Comparison of ENCODE assay signal across 9 cellular contexts in the genomic region with DNA sequence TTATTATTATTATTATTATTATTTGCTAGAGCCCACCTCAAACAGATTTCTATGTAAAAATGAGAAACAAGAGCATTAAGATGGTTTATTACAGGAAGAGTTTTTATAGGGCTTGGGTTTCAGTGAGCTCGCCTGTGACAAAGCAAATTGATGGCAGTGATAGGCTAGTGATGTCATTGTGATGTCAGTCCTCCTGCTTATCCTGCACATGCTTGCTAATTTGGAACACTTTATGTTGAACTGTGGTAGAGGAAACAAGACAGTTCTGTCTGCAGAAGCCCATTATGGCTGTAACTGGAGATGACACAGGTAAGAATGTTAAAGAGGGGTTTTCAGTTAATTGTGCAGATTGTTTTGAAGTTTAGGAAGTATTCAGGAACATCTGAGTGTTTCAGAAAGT.
DNase-seq lines count a peak whose midpoint lies in the region; ATAC-seq and TF ChIP-seq lines count a peak whose summit lies in the region.
"Had no signal": no experiment of that assay in that cellular context is flagged by ENCODE, and none has a peak within 500 bp of the region (broad histone marks: within the 10 kb centered on the region; RNA-seq: fewer than 3 reads in every experiment).

No MANE protein-coding gene starts in this region.

- no peak for TF ChIP-seq CTCF in ovary (IDR thresholded peaks at IDR 0.05)

- H3K36me3 ChIP-seq in ovary, result no peaks in the 10 kb centered on the region

- peak overlapping the region; percentile 89 for H3K4me3 Mint-ChIP-seq in activated CD8-positive, alpha-beta memory T cell treated with anti-CD3 and anti-CD28 coated beads, Interleukin-2, amount 10 ng/mL, durations not matched to agents 7 days and 5 days
- H3K4me3 Mint-ChIP-seq in T-helper 2 cell treated with Interferon-gamma antibody and Interleukin-4, amounts not matched to agents 5 μg/mL and 100 μg/mL, for 36 hours, result peak overlapping the region; percentile 90
- H3K4me3 Mint-ChIP-seq in effector memory CD8-positive, alpha-beta T cell, result peak overlapping the region; percentile 75 to 97

- no peaks in the 10 kb centered on the region for H3K27me3 Mint-ChIP-seq in activated CD8-positive, alpha-beta memory T cell treated with anti-CD3 and anti-CD28 coated beads, Interleukin-2, amount 10 ng/mL, durations not matched to agents 7 days and 5 days
- no peaks in the 10 kb centered on the region for H3K27me3 Mint-ChIP-seq in T-helper 2 cell treated with Interferon-gamma antibody and Interleukin-4, amounts not matched to agents 5 μg/mL and 100 μg/mL, for 36 hours (ENCODE audit: low read depth)
- H3K27me3 Mint-ChIP-seq in effector memory CD8-positive, alpha-beta T cell, result no peaks in the 10 kb centered on the region

- peak overlapping the region; percentile 44 for H3K4me3 ChIP-seq in ovary

- H3K9me3 Mint-ChIP-seq in activated CD8-positive, alpha-beta memory T cell treated with anti-CD3 and anti-CD28 coated beads, Interleukin-2, amount 10 ng/mL, durations not matched to agents 7 days and 5 days (ENCODE audit: low read depth), result no peaks in the 10 kb centered on the region
- no peaks in the 10 kb centered on the region for H3K9me3 Mint-ChIP-seq in T-helper 2 cell treated with Interferon-gamma antibody and Interleukin-4, amounts not matched to agents 5 μg/mL and 100 μg/mL, for 36 hours
- H3K9me3 Mint-ChIP-seq in effector memory CD8-positive, alpha-beta T cell, result no peaks in the 10 kb centered on the region

- peak; percentile 32 for ATAC-seq in activated CD8-positive, alpha-beta memory T cell treated with anti-CD3 and anti-CD28 coated beads, Interleukin-2, amount 10 ng/mL, durations not matched to agents 7 days and 5 days
- ATAC-seq in effector memory CD8-positive, alpha-beta T cell (replicated peaks), result peak; percentile 11
- no peak for ATAC-seq in GM21717 (IDR thresholded peaks at IDR 0.05; ENCODE audit: unreplicated experiment)
- ATAC-seq in HG03097 (IDR thresholded peaks at IDR 0.05; ENCODE audit: low FRiP score, unreplicated experiment), result no peak

- 50 to 71% (median 64%) methylated on average over 1 of the region's 1 CpG for WGBS in ovary, 3 donors

- DNase-seq in activated CD8-positive, alpha-beta memory T cell treated with anti-CD3 and anti-CD28 coated beads, Interleukin-2, amount 10 ng/mL, durations not matched to agents 7 days and 5 days, result peak; percentile 75
- DNase-seq in activated CD8-positive, alpha-beta memory T cell treated with anti-CD3 and anti-CD28 coated beads for 24 hours, result no peak
- DNase-seq in T-helper 2 cell treated with Interferon-gamma antibody and Interleukin-4, amounts not matched to agents 5 μg/mL and 100 μg/mL, for 36 hours (ENCODE audit: low spot score), result peak; percentile 62
- peak; percentile 44 to 59 (median 49) for DNase-seq in effector memory CD8-positive, alpha-beta T cell
- no peak for DNase-seq in ovary
- no peak for DNase-seq in NCI-H2196 (lab: John Stamatoyannopoulos, UW; ENCODE audit: unreplicated experiment)

- CTCF ChIA-PET in activated CD8-positive, alpha-beta memory T cell treated with anti-CD3 and anti-CD28 coated beads, Interleukin-2, amount 10 ng/mL, durations not matched to agents 7 days and 5 days (lab: Charles Lee), result interaction anchor here (1.5 to 6.2 kb wide), 12 partner anchors 9 to 104 kb away, joined by 4 to 208 read pairs (median 9); partner anchors contain the start of genes CREM and CUL2

- no peak for TF ChIP-seq POLR2A in ovary (IDR thresholded peaks at IDR 0.05)

- H3K27me3 ChIP-seq in ovary, result no peaks in the 10 kb centered on the region
- H3K27me3 ChIP-seq: foreskin keratinocyte had no signal

- intact Hi-C loops in ovary (cut with DNase I), result loop anchor here in 1 of 4 donors (5.0 kb wide), 1 partner anchor 68 kb away; the partner anchor contains the start of gene CREM

- H3K27ac Mint-ChIP-seq in activated CD8-positive, alpha-beta memory T cell treated with anti-CD3 and anti-CD28 coated beads, Interleukin-2, amount 10 ng/mL, durations not matched to agents 7 days and 5 days, result peak overlapping the region; percentile 100
- peak overlapping the region; percentile 99 for H3K27ac Mint-ChIP-seq in T-helper 2 cell treated with Interferon-gamma antibody and Interleukin-4, amounts not matched to agents 5 μg/mL and 100 μg/mL, for 36 hours
- H3K27ac Mint-ChIP-seq in effector memory CD8-positive, alpha-beta T cell, result peak overlapping the region; percentile 96 to 100

- no peak for TF ChIP-seq EP300 in ovary (IDR thresholded peaks at IDR 0.05)

- H3K27ac ChIP-seq in ovary, result peak overlapping the region; percentile 75 to 96

- H3K4me1 ChIP-seq in ovary (ENCODE audit: insufficient read depth), result no peaks in the 10 kb centered on the region

- peaks cover 24% of the 10 kb centered on the region for H3K36me3 Mint-ChIP-seq in activated CD8-positive, alpha-beta memory T cell treated with anti-CD3 and anti-CD28 coated beads, Interleukin-2, amount 10 ng/mL, durations not matched to agents 7 days and 5 days
- peaks cover 13% of the 10 kb centered on the region for H3K36me3 Mint-ChIP-seq in T-helper 2 cell treated with Interferon-gamma antibody and Interleukin-4, amounts not matched to agents 5 μg/mL and 100 μg/mL, for 36 hours (ENCODE audit: low read depth)
- H3K36me3 Mint-ChIP-seq in effector memory CD8-positive, alpha-beta T cell (ENCODE audit: insufficient read depth), result peaks cover 34% of the 10 kb centered on the region

- H3K4me1 Mint-ChIP-seq in activated CD8-positive, alpha-beta memory T cell treated with anti-CD3 and anti-CD28 coated beads, Interleukin-2, amount 10 ng/mL, durations not matched to agents 7 days and 5 days, result peaks cover 47% of the 10 kb centered on the region
- H3K4me1 Mint-ChIP-seq in T-helper 2 cell treated with Interferon-gamma antibody and Interleukin-4, amounts not matched to agents 5 μg/mL and 100 μg/mL, for 36 hours (ENCODE audit: low read depth), result peaks cover 46% of the 10 kb centered on the region
- peaks cover 18% of the 10 kb centered on the region in 2 donors for H3K4me1 Mint-ChIP-seq in effector memory CD8-positive, alpha-beta T cell (ENCODE audit: low read depth in 2 of 2)

- no peaks in the 10 kb centered on the region for H3K9me3 ChIP-seq in ovary

Comparison
In these comparisons a context has a peak if more than half of its experiments do, and no peak if none do; other contexts are left out.
1. DNase-seq: peak in activated CD8-positive, alpha-beta memory T cell treated with anti-CD3 and anti-CD28 coated beads, Interleukin-2, amount 10 ng/mL, durations not matched to agents 7 days and 5 days (single experiment), T-helper 2 cell treated with Interferon-gamma antibody and Interleukin-4, amounts not matched to agents 5 μg/mL and 100 μg/mL, for 36 hours (single experiment) and effector memory CD8-positive, alpha-beta T cell (3 of 3); none in activated CD8-positive, alpha-beta memory T cell treated with anti-CD3 and anti-CD28 coated beads for 24 hours (single experiment), ovary (0 of 5) and NCI-H2196 (single experiment).
2. ATAC-seq: peak in activated CD8-positive, alpha-beta memory T cell treated with anti-CD3 and anti-CD28 coated beads, Interleukin-2, amount 10 ng/mL, durations not matched to agents 7 days and 5 days (single experiment) and effector memory CD8-positive, alpha-beta T cell (single experiment); none in GM21717 (single experiment) and HG03097 (single experiment).
3. Peak in every context shown above with its lines, with median percentiles within 50 percentile points of each other: H3K27ac Mint-ChIP-seq and H3K4me3 Mint-ChIP-seq.